In genomic region chr6:80638222-80639055, GRCh38 we compare ENCODE assay signal across 8 cellular contexts.
DNase-seq lines count a peak whose midpoint lies in the region; ATAC-seq and TF ChIP-seq lines count a peak whose summit lies in the region.

No MANE protein-coding gene starts in this region.

- H4K91ac ChIP-seq in IMR-90 (ENCODE audit: insufficient read depth, low read depth, low read length) = peak overlapping the region; percentile 86

- ATAC-seq in GM21576 (IDR thresholded peaks at IDR 0.05; ENCODE audit: unreplicated experiment) (peak; percentile 72), IMR-90 (ENCODE audit: low read depth) (peak; percentile 94), foreskin keratinocyte (peak; percentile 99), sciatic nerve (peak; percentile 95)
- ATAC-seq in CD8-positive, alpha-beta T cell = no peak

- peak overlapping the region; percentile 87; the same call in 1 of the 2 replicates for H4K5ac ChIP-seq in IMR-90 (ENCODE audit: low read depth, low read length)

- peak overlapping the region; percentile 88; the same call in 1 of the 3 replicates for H2BK15ac ChIP-seq in IMR-90 (ENCODE audit: low read depth, low read length)

- H3K14ac ChIP-seq in IMR-90 (replicated peaks; ENCODE audit: low read depth, low read length) = peak overlapping the region; percentile 50

- TF ChIP-seq CTCF in IMR-90 (conservative IDR thresholded peaks at IDR 0.05; ENCODE audit: low read depth, low read length) = no peak
- TF ChIP-seq CTCF in foreskin keratinocyte (conservative IDR thresholded peaks at IDR 0.05) = no peak
- no peak for TF ChIP-seq CTCF in CD8-positive, alpha-beta T cell (IDR thresholded peaks at IDR 0.05)

- H3K9me3 Mint-ChIP-seq in CD8-positive, alpha-beta T cell = no peaks in the 10 kb centered on the region

- no peak overlapping the region for H3K27ac Mint-ChIP-seq in CD8-positive, alpha-beta T cell

- CTCF ChIA-PET in IMR-90 (lab: Yijun Ruan, JAX) = interaction anchor here (0.5 to 1.0 kb wide), 3 partner anchors 65 to 1424 kb away, joined by 3 to 4 read pairs (median 3); no protein-coding TSS in a partner anchor
- CTCF ChIA-PET in CD8-positive, alpha-beta T cell (lab: Charles Lee) = no interaction called here

- peaks cover 2% of the 10 kb centered on the region; the same call in 1 of the 2 replicates for H3K9me1 ChIP-seq in IMR-90 (ENCODE audit: insufficient read depth, low read length)

- H3K27me3 ChIP-seq in IMR-90 (ENCODE audit: control insufficient read depth, insufficient read depth, low read length) (no peaks in the 10 kb centered on the region), foreskin keratinocyte (no peaks in the 10 kb centered on the region)
- no peaks in the 10 kb centered on the region for H3K27me3 ChIP-seq in CD8-positive, alpha-beta T cell (ENCODE audit: insufficient read depth, low read length)

- H3K79me1 ChIP-seq in IMR-90 (ENCODE audit: low read depth in 1 of 2, low read length in 2 of 2) = no peaks in the 10 kb centered on the region

- H3K18ac ChIP-seq in IMR-90 (ENCODE audit: low read depth, low read length) = peak overlapping the region; percentile 90

- H3K27me3 Mint-ChIP-seq in CD8-positive, alpha-beta T cell (ENCODE audit: low read depth) = no peaks in the 10 kb centered on the region

- no peaks in the 10 kb centered on the region for H3K4me1 Mint-ChIP-seq in CD8-positive, alpha-beta T cell (ENCODE audit: low read depth)

- intact Hi-C loops in IMR-90 (cut with micrococcal nuclease) (no loop called here), sciatic nerve (cut with DNase I) (no loop called here)
- intact Hi-C loops in CD8-positive, alpha-beta T cell (cut with DNase I, micrococcal nuclease) = no loop called here

- DNase-seq in DMS79 (lab: John Stamatoyannopoulos, UW) = peak; percentile 36
- peak; percentile 99 for DNase-seq in IMR-90
- peak; percentile 87 to 94 for DNase-seq in SHP77 (lab: John Stamatoyannopoulos, UW)
- DNase-seq in foreskin keratinocyte = peak; percentile 63 to 87
- no peak for DNase-seq in sciatic nerve (ENCODE audit: low spot score)
- no peak for DNase-seq in mesenteric fat pad (ENCODE audit: low spot score)
- no peak for DNase-seq in CD8-positive, alpha-beta T cell

- H2AFZ ChIP-seq in IMR-90 (replicated peaks; ENCODE audit: low read length, poor library complexity) = peak overlapping the region; percentile 72

- TF ChIP-seq POLR2A in IMR-90 (IDR thresholded peaks at IDR 0.05; ENCODE audit: low read depth, low read length) = peak; percentile 64

- peak overlapping the region; percentile 89 for H2AK9ac ChIP-seq in IMR-90 (replicated peaks; ENCODE audit: low read depth, low read length, poor library complexity)

- H3K4ac ChIP-seq in IMR-90 (ENCODE audit: low read depth, low read length) = peak overlapping the region; percentile 85

- peak overlapping the region; percentile 85 for H2BK20ac ChIP-seq in IMR-90 (ENCODE audit: low read depth, low read length)

- peak overlapping the region; percentile 24; the same call in 1 of the 2 replicates for H3K56ac ChIP-seq in IMR-90 (ENCODE audit: extremely low read depth, insufficient read depth, low read length)

- H3K4me1 ChIP-seq in IMR-90 (ENCODE audit: control insufficient read depth, insufficient read depth, low read length) (peaks cover 9% of the 10 kb centered on the region; the same call in 1 of the 2 replicates), foreskin keratinocyte (peaks cover 22% of the 10 kb centered on the region)
- H3K4me1 ChIP-seq in CD8-positive, alpha-beta T cell (ENCODE audit: insufficient read depth, low read length) = no peaks in the 10 kb centered on the region

- H4K20me1 ChIP-seq in IMR-90 (ENCODE audit: insufficient read depth, low read length) = no peaks in the 10 kb centered on the region

- H4K8ac ChIP-seq in IMR-90 (ENCODE audit: low read depth in 2 of 2, low read length in 2 of 2) = peak overlapping the region; percentile 28 to 86

- in situ Hi-C loops in IMR-90 (cut with MboI; ENCODE audit: low sequenced_read_pairs) = no loop called here

- H3K9ac ChIP-seq in IMR-90 (ENCODE audit: low read depth, low read length) = no peak overlapping the region

- dilution Hi-C loops in IMR-90 (cut with HindIII; ENCODE audit: low sequenced_read_pairs, unreplicated experiment) = no loop called here

- H3K4me2 ChIP-seq in IMR-90 (ENCODE audit: low read depth, low read length) = peak overlapping the region; percentile 28

- POLR2A ChIA-PET in IMR-90 (lab: Charles Lee; ENCODE audit: unreplicated experiment) = interaction anchor here (0.6 kb wide), 1 partner anchor 12 kb away, joined by 3 read pairs; no protein-coding TSS in a partner anchor
- POLR2A ChIA-PET in CD8-positive, alpha-beta T cell (lab: Charles Lee) = no interaction called here

- no peaks in the 10 kb centered on the region for H3K9me3 ChIP-seq in IMR-90 (ENCODE audit: control insufficient read depth, insufficient read depth, low read length)
- H3K9me3 ChIP-seq in CD8-positive, alpha-beta T cell (ENCODE audit: low read length) = no peaks in the 10 kb centered on the region

- no peak overlapping the region for H3K4me3 ChIP-seq in IMR-90 (ENCODE audit: insufficient read depth, low read depth, low read length)
- no peak overlapping the region for H3K4me3 ChIP-seq in CD8-positive, alpha-beta T cell (ENCODE audit: low read depth, low read length)

- H3K36me3 Mint-ChIP-seq in CD8-positive, alpha-beta T cell = no peaks in the 10 kb centered on the region

- peak overlapping the region; percentile 85 for H2BK5ac ChIP-seq in IMR-90 (ENCODE audit: low read depth, low read length, poor library complexity, severe bottlenecking)

- H2BK120ac ChIP-seq in IMR-90 (ENCODE audit: low read depth, low read length) = peak overlapping the region; percentile 94

- H3K36me3 ChIP-seq in IMR-90 (ENCODE audit: control insufficient read depth, insufficient read depth, low read length) = no peaks in the 10 kb centered on the region
- H3K36me3 ChIP-seq in CD8-positive, alpha-beta T cell (ENCODE audit: insufficient read depth, low read length) = no peaks in the 10 kb centered on the region

- H3K23ac ChIP-seq in IMR-90 (ENCODE audit: low read depth, low read length) = peak overlapping the region; percentile 17; the same call in 1 of the 2 replicates

- H3K4me3 Mint-ChIP-seq in CD8-positive, alpha-beta T cell = no peak overlapping the region

- peak overlapping the region; percentile 59; the same call in 1 of the 2 replicates for H2AK5ac ChIP-seq in IMR-90 (ENCODE audit: low read depth, low read length)

- no peak for TF ChIP-seq RAD21 in IMR-90 (IDR thresholded peaks at IDR 0.05; ENCODE audit: low read length)

- H3K27ac ChIP-seq in IMR-90 (ENCODE audit: insufficient read depth, low read length) (peak overlapping the region; percentile 47; the same call in 1 of the 2 replicates), foreskin keratinocyte (peak overlapping the region; percentile 12)
- no peak overlapping the region for H3K27ac ChIP-seq in CD8-positive, alpha-beta T cell (ENCODE audit: low read depth, low read length)

- WGBS in IMR-90 (ENCODE audit: extremely low coverage in 2 of 2, insufficient read length in 1 of 2), 2 experiments = no CpG with 5 or more reads among the region's 9 CpGs

- no TSS peak for BruUV-seq in IMR-90 (replicated peaks; lab: Mats Ljungman, UMichigan)

TF ChIP-seq in IMR-90, 13 proteins besides CTCF, POLR2A, EP300 and RAD21:
- TF ChIP-seq USF2 (IDR thresholded peaks at IDR 0.05; ENCODE audit: low read depth, low read length) = no peak
- peak; percentile 22; the same call in 1 of the 2 replicates for TF ChIP-seq BHLHE40 (IDR thresholded peaks at IDR 0.05; ENCODE audit: low read depth, low read length)
- 0 out of 2 replicates have a peak, but pooled peaks have one; percentile 8 for TF ChIP-seq SMC3 (IDR thresholded peaks at IDR 0.05; ENCODE audit: low read depth, low read length)
- TF ChIP-seq FOS (IDR thresholded peaks at IDR 0.05; ENCODE audit: low read depth, low read length) = peak; percentile 95
- TF ChIP-seq MAZ (IDR thresholded peaks at IDR 0.05; ENCODE audit: borderline replicate concordance, low read depth, low read length) = peak; percentile 68; the same call in 1 of the 2 replicates
- TF ChIP-seq CEBPB (IDR thresholded peaks at IDR 0.05; ENCODE audit: low read depth, low read length) = peak; percentile 47
TF ChIP-seq in IMR-90: peak in this region for 5.

Comparison
In these comparisons a context has a peak if more than half of its experiments do, and no peak if none do; other contexts are left out.
1. DNase-seq: peak in DMS79 (single experiment), IMR-90 (single experiment), SHP77 (2 of 2) and foreskin keratinocyte (2 of 2); none in sciatic nerve (single experiment), mesenteric fat pad (single experiment) and CD8-positive, alpha-beta T cell (0 of 7).